39 cellular contexts compared by ENCODE assay signal in the genomic region with DNA sequence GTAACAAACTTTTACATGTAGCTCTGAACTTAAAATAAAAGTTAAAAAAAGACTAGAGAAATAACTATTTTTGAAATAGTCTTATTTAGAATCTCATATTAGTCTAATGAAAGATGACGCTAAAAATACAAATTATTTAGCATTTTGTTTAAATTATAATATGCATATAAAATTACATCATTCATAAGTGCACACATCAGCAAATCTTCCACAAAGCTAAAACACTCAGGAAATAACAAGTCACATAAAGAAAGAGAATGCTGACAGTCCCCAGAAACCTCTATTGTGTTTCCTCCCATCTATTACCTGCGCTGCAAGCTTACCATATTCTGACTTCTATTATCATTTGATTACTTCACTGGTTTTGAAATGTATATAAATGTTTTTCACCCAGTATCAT.
"Had no signal": no experiment of that assay in that cellular context is flagged by ENCODE, and none has a peak within 500 bp of the region (broad histone marks: within the 10 kb centered on the region; RNA-seq: fewer than 3 reads in every experiment).

No MANE protein-coding gene starts in this region.

- H3K4me1 ChIP-seq: adrenal gland, ascending aorta, body of pancreas, breast epithelium had no signal

- H3K9me3 Mint-ChIP-seq: activated naive CD4-positive, alpha-beta T cell treated with anti-CD3 and anti-CD28 coated beads for 36 hours; activated naive CD4-positive, alpha-beta T cell treated with anti-CD3 and anti-CD28 coated beads, Interleukin-2, amount 10 ng/mL, durations not matched to agents 7 days and 5 days; activated naive CD8-positive, alpha-beta T cell treated with anti-CD3 and anti-CD28 coated beads for 36 hours; activated naive CD8-positive, alpha-beta T cell treated with anti-CD3 and anti-CD28 coated beads, Interleukin-2, amount 10 ng/mL, durations not matched to agents 7 days and 5 days; activated naive CD8-positive, alpha-beta T cell treated with anti-CD3 and anti-CD28 coated beads, Interleukin-2, amount 50 U/mL, for 24 hours; activated T-cell treated with anti-CD3 and anti-CD28 coated beads, Interleukin-2, amount 50 U/mL, for 24 hours; activated T-cell treated with anti-CD3 and anti-CD28 coated beads, Interleukin-2, amount 50 U/mL, for 4 hours; activated T-helper 1 cell treated with anti-CD3 and anti-CD28 coated beads, Interleukin-12 subunit alpha, Interleukin-12 subunit beta, Interleukin-2, Interleukin-4 antibody, amounts not matched to agents 30 ng/mL and 10 ng/mL and 1 ng/mL, durations not matched to agents 14 hours and 24 hours and 36 hours; activated T-helper 17 cell treated with anti-CD3 and anti-CD28 coated beads, Interleukin-2, amount 50 U/mL, for 72 hours; activated T-helper 2 cell treated with anti-CD3 and anti-CD28 coated beads, Interferon-gamma antibody, Interleukin-2, Interleukin-4, amounts not matched to agents 10 μg/mL and 5 μg/mL and 100 μg/mL, durations not matched to agents 14 hours and 24 hours and 36 hours; brain had no signal

- H3K27me3 ChIP-seq: adrenal gland, ascending aorta, body of pancreas, brain microvascular endothelial cell, breast epithelium, cardiac muscle cell had no signal

- H3K27ac Mint-ChIP-seq: activated naive CD4-positive, alpha-beta T cell treated with anti-CD3 and anti-CD28 coated beads for 36 hours; activated naive CD4-positive, alpha-beta T cell treated with anti-CD3 and anti-CD28 coated beads, Interleukin-2, amount 10 ng/mL, durations not matched to agents 7 days and 5 days; activated naive CD4-positive, alpha-beta T cell treated with anti-CD3 and anti-CD28 coated beads, Interleukin-2, amount 50 U/mL, for 24 hours; activated naive CD4-positive, alpha-beta T cell treated with anti-CD3 and anti-CD28 coated beads, Interleukin-2, amount 50 U/mL, for 72 hours; activated naive CD8-positive, alpha-beta T cell; activated naive CD8-positive, alpha-beta T cell treated with anti-CD3 and anti-CD28 coated beads for 36 hours; activated naive CD8-positive, alpha-beta T cell treated with anti-CD3 and anti-CD28 coated beads, Interleukin-2, amount 10 ng/mL, durations not matched to agents 7 days and 5 days; activated naive CD8-positive, alpha-beta T cell treated with anti-CD3 and anti-CD28 coated beads, Interleukin-2, amount 50 U/mL, for 24 hours; activated T-cell treated with anti-CD3 and anti-CD28 coated beads, Interleukin-2, amount 50 U/mL, for 24 hours; activated T-cell treated with anti-CD3 and anti-CD28 coated beads, Interleukin-2, amount 50 U/mL, for 72 hours; activated T-helper 1 cell treated with anti-CD3 and anti-CD28 coated beads, Interleukin-12 subunit alpha, Interleukin-12 subunit beta, Interleukin-2, Interleukin-4 antibody, amounts not matched to agents 30 ng/mL and 10 ng/mL and 1 ng/mL, durations not matched to agents 14 hours and 24 hours and 36 hours; activated T-helper 17 cell treated with anti-CD3 and anti-CD28 coated beads, Interleukin-2, amount 50 U/mL, for 72 hours; activated T-helper 2 cell treated with anti-CD3 and anti-CD28 coated beads, Interferon-gamma antibody, Interleukin-2, Interleukin-4, amounts not matched to agents 10 μg/mL and 5 μg/mL and 100 μg/mL, durations not matched to agents 14 hours and 24 hours and 36 hours; brain had no signal

- FAIRE-seq: astrocyte, bronchial epithelial cell had no signal

- H3K4me3 ChIP-seq: adrenal gland, ascending aorta, body of pancreas, breast epithelium, cardiac muscle cell had no signal

- DNase-seq: activated effector memory CD4-positive, alpha-beta T cell treated with anti-CD3 and anti-CD28 coated beads, Interleukin-2, amount 50 U/mL, for 16 hours; activated effector memory CD4-positive, alpha-beta T cell treated with Interleukin-2 at 50 U/mL for 16 hours; activated gamma-delta T cell; activated gamma-delta T cell treated with Interleukin-2 at 50 U/mL for 16 hours; activated naive CD4-positive, alpha-beta T cell; activated naive CD4-positive, alpha-beta T cell treated with anti-CD3 and anti-CD28 coated beads for 36 hours; activated naive CD4-positive, alpha-beta T cell treated with anti-CD3 and anti-CD28 coated beads, Interleukin-2, amount 10 ng/mL, durations not matched to agents 7 days and 5 days; activated naive CD4-positive, alpha-beta T cell treated with anti-CD3 and anti-CD28 coated beads, Interleukin-2, amount 50 U/mL, for 16 hours; activated naive CD4-positive, alpha-beta T cell treated with Interleukin-2 at 50 U/mL for 16 hours; activated naive CD8-positive, alpha-beta T cell treated with anti-CD3 and anti-CD28 coated beads for 36 hours; activated naive CD8-positive, alpha-beta T cell treated with anti-CD3 and anti-CD28 coated beads, Interleukin-2, amount 10 ng/mL, durations not matched to agents 7 days and 5 days; activated naive CD8-positive, alpha-beta T cell treated with anti-CD3 and anti-CD28 coated beads, Interleukin-2, amount 50 U/mL, for 24 hours; activated T-cell treated with anti-CD3 and anti-CD28 coated beads, Interleukin-2, amount 50 U/mL, for 24 hours; activated T-cell treated with anti-CD3 and anti-CD28 coated beads, Interleukin-2, amount 50 U/mL, for 4 hours; activated T-cell treated with anti-CD3 and anti-CD28 coated beads, Interleukin-2, amount 50 U/mL, for 48 hours; activated T-cell treated with anti-CD3 and anti-CD28 coated beads, Interleukin-2, amount 50 U/mL, for 72 hours; adrenal gland; amniotic stem cell; amygdala; anterior cingulate cortex; aorta; body of pancreas; brain microvascular endothelial cell; caudate nucleus; central memory CD4-positive, alpha-beta T cell; cerebellar nuclear complex had no signal

- H3K4me1 Mint-ChIP-seq: activated naive CD4-positive, alpha-beta T cell treated with anti-CD3 and anti-CD28 coated beads, Interleukin-2, amount 10 ng/mL, durations not matched to agents 7 days and 5 days; activated naive CD4-positive, alpha-beta T cell treated with anti-CD3 and anti-CD28 coated beads, Interleukin-2, amount 50 U/mL, for 24 hours; activated naive CD8-positive, alpha-beta T cell treated with anti-CD3 and anti-CD28 coated beads for 36 hours; activated naive CD8-positive, alpha-beta T cell treated with anti-CD3 and anti-CD28 coated beads, Interleukin-2, amount 10 ng/mL, durations not matched to agents 7 days and 5 days; activated naive CD8-positive, alpha-beta T cell treated with anti-CD3 and anti-CD28 coated beads, Interleukin-2, amount 50 U/mL, for 24 hours; activated T-helper 17 cell treated with anti-CD3 and anti-CD28 coated beads, Interleukin-2, amount 50 U/mL, for 72 hours; brain; central memory CD8-positive, alpha-beta T cell had no signal

- H3K27ac ChIP-seq: adrenal gland, ascending aorta, body of pancreas, brain microvascular endothelial cell, breast epithelium, cardiac muscle cell had no signal

- H3K36me3 ChIP-seq: adrenal gland, ascending aorta, brain microvascular endothelial cell, breast epithelium, cardiac muscle cell had no signal

- H3K36me3 Mint-ChIP-seq: activated naive CD4-positive, alpha-beta T cell treated with anti-CD3 and anti-CD28 coated beads, Interleukin-2, amount 10 ng/mL, durations not matched to agents 7 days and 5 days; activated naive CD4-positive, alpha-beta T cell treated with anti-CD3 and anti-CD28 coated beads, Interleukin-2, amount 50 U/mL, for 24 hours; activated naive CD4-positive, alpha-beta T cell treated with anti-CD3 and anti-CD28 coated beads, Interleukin-2, amount 50 U/mL, for 72 hours; activated naive CD8-positive, alpha-beta T cell; activated naive CD8-positive, alpha-beta T cell treated with anti-CD3 and anti-CD28 coated beads for 36 hours; activated naive CD8-positive, alpha-beta T cell treated with anti-CD3 and anti-CD28 coated beads, Interleukin-2, amount 10 ng/mL, durations not matched to agents 7 days and 5 days; brain had no signal

- H3K27me3 Mint-ChIP-seq: activated naive CD4-positive, alpha-beta T cell treated with anti-CD3 and anti-CD28 coated beads, Interleukin-2, amount 10 ng/mL, durations not matched to agents 7 days and 5 days; activated naive CD4-positive, alpha-beta T cell treated with anti-CD3 and anti-CD28 coated beads, Interleukin-2, amount 50 U/mL, for 24 hours; activated naive CD8-positive, alpha-beta T cell; activated naive CD8-positive, alpha-beta T cell treated with anti-CD3 and anti-CD28 coated beads for 36 hours; activated naive CD8-positive, alpha-beta T cell treated with anti-CD3 and anti-CD28 coated beads, Interleukin-2, amount 10 ng/mL, durations not matched to agents 7 days and 5 days; activated naive CD8-positive, alpha-beta T cell treated with anti-CD3 and anti-CD28 coated beads, Interleukin-2, amount 50 U/mL, for 24 hours; activated T-cell treated with anti-CD3 and anti-CD28 coated beads, Interleukin-2, amount 50 U/mL, for 24 hours; activated T-helper 17 cell treated with anti-CD3 and anti-CD28 coated beads, Interleukin-2, amount 50 U/mL, for 72 hours; brain; central memory CD8-positive, alpha-beta T cell had no signal

- H3K4me3 Mint-ChIP-seq: activated naive CD4-positive, alpha-beta T cell treated with anti-CD3 and anti-CD28 coated beads for 36 hours; activated naive CD4-positive, alpha-beta T cell treated with anti-CD3 and anti-CD28 coated beads, Interleukin-2, amount 10 ng/mL, durations not matched to agents 7 days and 5 days; activated naive CD4-positive, alpha-beta T cell treated with anti-CD3 and anti-CD28 coated beads, Interleukin-2, amount 50 U/mL, for 24 hours; activated naive CD8-positive, alpha-beta T cell; activated naive CD8-positive, alpha-beta T cell treated with anti-CD3 and anti-CD28 coated beads for 36 hours; activated naive CD8-positive, alpha-beta T cell treated with anti-CD3 and anti-CD28 coated beads, Interleukin-2, amount 10 ng/mL, durations not matched to agents 7 days and 5 days; activated naive CD8-positive, alpha-beta T cell treated with anti-CD3 and anti-CD28 coated beads, Interleukin-2, amount 50 U/mL, for 24 hours; activated T-cell treated with anti-CD3 and anti-CD28 coated beads, Interleukin-2, amount 50 U/mL, for 24 hours; activated T-cell treated with anti-CD3 and anti-CD28 coated beads, Interleukin-2, amount 50 U/mL, for 4 hours; activated T-cell treated with anti-CD3 and anti-CD28 coated beads, Interleukin-2, amount 50 U/mL, for 72 hours; activated T-helper 1 cell treated with anti-CD3 and anti-CD28 coated beads, Interleukin-12 subunit alpha, Interleukin-12 subunit beta, Interleukin-2, Interleukin-4 antibody, amounts not matched to agents 30 ng/mL and 10 ng/mL and 1 ng/mL, durations not matched to agents 14 hours and 24 hours and 36 hours; activated T-helper 17 cell treated with anti-CD3 and anti-CD28 coated beads, Interleukin-2, amount 50 U/mL, for 72 hours; brain; central memory CD8-positive, alpha-beta T cell had no signal

- ATAC-seq: activated naive CD4-positive, alpha-beta T cell treated with anti-CD3 and anti-CD28 coated beads, Interleukin-2, amount 50 U/mL, for 72 hours; activated naive CD8-positive, alpha-beta T cell treated with anti-CD3 and anti-CD28 coated beads, Interleukin-2, amount 50 U/mL, for 24 hours; activated T-cell treated with anti-CD3 and anti-CD28 coated beads, Interleukin-2, amount 50 U/mL, for 4 hours; activated T-cell treated with anti-CD3 and anti-CD28 coated beads, Interleukin-2, amount 50 U/mL, for 72 hours; activated T-helper 17 cell treated with anti-CD3 and anti-CD28 coated beads, Interleukin-2, amount 50 U/mL, for 72 hours; body of pancreas had no signal

- H3K9me3 ChIP-seq: adrenal gland, ascending aorta, body of pancreas, breast epithelium had no signal
